1 cellular context compared by ENCODE assay signal in genomic region chr1:89996415-89997110, GRCh38.
TF ChIP-seq lines count a peak whose summit lies in the region.

No MANE protein-coding gene starts in this region.

TF ChIP-seq in H1, 55 proteins besides CTCF, POLR2A, EP300 and RAD21:
- TF ChIP-seq MAX (IDR thresholded peaks at IDR 0.05) (no peak), SRF (IDR thresholded peaks at IDR 0.05; ENCODE audit: low read depth, low read length) (no peak), EZH2 (IDR thresholded peaks at IDR 0.05; ENCODE audit: low read depth, low read length, severe bottlenecking) (no peak), CHD1 (IDR thresholded peaks at IDR 0.05; ENCODE audit: low read depth, low read length) (no peak)
